In the genomic region with DNA sequence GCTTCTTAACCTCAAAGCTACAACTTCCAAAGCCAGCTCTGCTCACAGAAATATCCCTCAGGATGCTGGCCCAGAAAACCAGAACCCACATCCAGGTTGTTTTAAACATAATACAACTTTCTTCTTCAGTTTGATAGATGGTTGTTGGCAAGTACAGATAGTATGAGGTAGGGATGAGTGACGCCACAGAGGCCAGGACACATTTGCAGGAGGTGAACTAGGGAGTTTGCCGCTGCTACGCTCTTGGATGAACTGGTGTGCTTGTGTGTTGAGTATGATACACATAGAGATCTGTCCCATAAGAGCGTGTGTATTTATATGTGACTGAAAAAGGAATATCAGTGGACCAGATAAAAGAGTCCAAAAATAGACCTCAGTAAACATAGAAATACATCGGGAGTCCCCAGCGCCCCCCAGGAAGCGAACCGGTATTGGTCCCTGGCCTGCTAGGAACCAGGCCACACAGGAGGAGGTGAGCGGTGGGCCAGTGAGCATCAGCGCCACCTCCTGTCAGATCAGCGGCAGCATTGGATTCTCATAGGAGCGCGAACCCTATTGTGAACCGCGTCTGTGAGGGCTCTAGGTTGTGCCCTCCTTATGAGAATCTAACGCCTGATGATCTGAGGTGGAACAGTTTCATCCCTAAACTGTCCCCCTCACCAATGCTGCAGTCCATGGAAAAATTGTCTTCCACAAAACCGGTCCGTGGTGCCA, we compare ENCODE assay signal across 13 cellular contexts.
A peak's percentile ranks its signal among the peaks of the same experiment; 100 is the strongest.
DNase-seq lines count a peak whose midpoint lies in the region; ATAC-seq and TF ChIP-seq lines count a peak whose summit lies in the region.
"Had no signal": no experiment of that assay in that cellular context is flagged by ENCODE, and none has a peak within 500 bp of the region (broad histone marks: within the 10 kb centered on the region; RNA-seq: fewer than 3 reads in every experiment).

No MANE protein-coding gene starts in this region.

- peak overlapping the region in 9 of 11 experiments; percentile 7 to 85 (median 68); a peak in 15 of 22 replicates for H3K4me2 ChIP-seq in BLaER1 treated with 17β-estradiol and CSF1 and Interleukin-3, amounts not matched to agents 10 nM and 100 nM
- H3K4me2 ChIP-seq in GM23338 (no peak overlapping the region), mesendoderm (ENCODE audit: low read length) (no peak overlapping the region), Karpas-422 (ENCODE audit: low read depth, low read length, poor library complexity, severe bottlenecking) (no peak overlapping the region)

- 0 out of 2 replicates have a peak, but pooled peaks cover 3% of the 10 kb centered on the region for H3F3A ChIP-seq in GM23338 (replicated peaks; ENCODE audit: low read depth)

- no peak overlapping the region for H2BK5ac ChIP-seq in mesendoderm (ENCODE audit: low read length)

- peak overlapping the region in 3 of 11 experiments; percentile 15 to 41 (median 25); a peak in 4 of 22 replicates for H3K27ac ChIP-seq in BLaER1 treated with 17β-estradiol and CSF1 and Interleukin-3, amounts not matched to agents 10 nM and 100 nM
- H3K27ac ChIP-seq in GM23338 (ENCODE audit: low read depth), result no peak overlapping the region
- no peak overlapping the region for H3K27ac ChIP-seq in mesendoderm (ENCODE audit: low read depth, low read length)
- H3K27ac ChIP-seq in Karpas-422 (ENCODE audit: low read length), result no peak overlapping the region
- no peak overlapping the region for H3K27ac ChIP-seq in CD4-positive, alpha-beta T cell (ENCODE audit: low read depth, low read length)

- no peak overlapping the region for H2AK5ac ChIP-seq in mesendoderm (ENCODE audit: low read length)

- H3K36me3 ChIP-seq in BLaER1 treated with 17β-estradiol and CSF1 and Interleukin-3, amounts not matched to agents 10 nM and 100 nM, result no peaks in the 10 kb centered on the region
- H3K36me3 ChIP-seq in GM23338 (ENCODE audit: insufficient read depth) (no peaks in the 10 kb centered on the region), mesendoderm (ENCODE audit: control insufficient read depth, insufficient read depth, low read length) (no peaks in the 10 kb centered on the region), Karpas-422 (ENCODE audit: insufficient read depth, low read length) (peaks cover 86% of the 10 kb centered on the region)

- no peak overlapping the region for H2BK120ac ChIP-seq in mesendoderm (ENCODE audit: low read depth, low read length)

- H3K27ac Mint-ChIP-seq in GM23338, result no peak overlapping the region
- H3K27ac Mint-ChIP-seq in CD4-positive, alpha-beta T cell, result no peak overlapping the region
- H3K27ac Mint-ChIP-seq: T-cell had no signal

- TF ChIP-seq CTCF in GM23338 (conservative IDR thresholded peaks at IDR 0.05; ENCODE audit: low read depth in 2 of 2), result peak; percentile 63 to 84
- peak; percentile 33 for TF ChIP-seq CTCF in WI38 (IDR thresholded peaks at IDR 0.05; ENCODE audit: low read depth, low read length)
- TF ChIP-seq CTCF in CD4-positive, alpha-beta T cell (IDR thresholded peaks at IDR 0.05), result no peak

- H3K4me3 Mint-ChIP-seq in GM23338, result no peak overlapping the region
- no peak overlapping the region for H3K4me3 Mint-ChIP-seq in CD4-positive, alpha-beta T cell
- H3K4me3 Mint-ChIP-seq: T-cell had no signal

- H3K56ac ChIP-seq in mesendoderm (ENCODE audit: low read length), result no peak overlapping the region

- POLR2A ChIA-PET in CD4-positive, alpha-beta T cell (lab: Charles Lee), result no interaction called here

- peaks cover 12 to 38% (median 22%) of the 10 kb centered on the region in 10 experiments; a peak in 19 of 20 replicates for H3K4me1 ChIP-seq in BLaER1 treated with 17β-estradiol and CSF1 and Interleukin-3, amounts not matched to agents 10 nM and 100 nM
- H3K4me1 ChIP-seq in GM23338 (ENCODE audit: insufficient read depth) (peaks cover 15% of the 10 kb centered on the region), mesendoderm (ENCODE audit: control insufficient read depth, low read depth, low read length) (no peaks in the 10 kb centered on the region), Karpas-422 (ENCODE audit: low read length) (no peaks in the 10 kb centered on the region)

- H2AFZ ChIP-seq in GM23338 (0 out of 2 replicates have a peak overlapping the region, but pooled peaks have one; percentile 23), Karpas-422 (ENCODE audit: low read length) (no peak overlapping the region)

- no peak overlapping the region for H3K4me3 ChIP-seq in BLaER1 treated with 17β-estradiol and CSF1 and Interleukin-3, amounts not matched to agents 10 nM and 100 nM
- H3K4me3 ChIP-seq in GM23338 (no peak overlapping the region), WI38 (ENCODE audit: low read depth, low read length) (no peak overlapping the region), mesendoderm (ENCODE audit: low read length) (no peak overlapping the region), Karpas-422 (ENCODE audit: low read length) (no peak overlapping the region)

- no peak overlapping the region for H3K4ac ChIP-seq in mesendoderm (ENCODE audit: low read depth, low read length)

- DNase-seq in GM23338 (ENCODE audit: low spot score) (peak; percentile 74), mesendoderm (peak; percentile 53), Karpas-422 (no peak), SIG-M5 treated with dmso at 0.1 percent for 504 hours (lab: John Stamatoyannopoulos, UW; ENCODE audit: unreplicated experiment) (no peak)
- no peak for DNase-seq in CD4-positive, alpha-beta T cell
- DNase-seq: activated T-cell treated with anti-CD3 and anti-CD28 coated beads for 4 hours; central memory CD4-positive, alpha-beta T cell; stimulated activated CD4-positive, alpha-beta T cell treated with anti-CD3 and anti-CD28 coated beads, Interleukin-15, amount 100 ng/mL, for 24 hours; stimulated activated naive CD4-positive, alpha-beta T cell treated with Interleukin-2 at 50 U/mL for 16 hours had no signal

- WGBS in mesendoderm (ENCODE audit: extremely low coverage, insufficient coverage, low lambda C conversion rate), result no CpG with 5 or more reads among the region's 18 CpGs

- H3K9me3 ChIP-seq in BLaER1 treated with 17β-estradiol and CSF1 and Interleukin-3, amounts not matched to agents 10 nM and 100 nM (replicated peaks in 1 of 11), result no peaks in the 10 kb centered on the region
- no peaks in the 10 kb centered on the region for H3K9me3 ChIP-seq in Karpas-422 (ENCODE audit: low read length)
- H3K9me3 ChIP-seq in CD4-positive, alpha-beta T cell (ENCODE audit: control insufficient read depth, low read length), result no peaks in the 10 kb centered on the region

- no peak overlapping the region for H4K8ac ChIP-seq in mesendoderm (ENCODE audit: low read depth, low read length)

- intact Hi-C loops in CD4-positive, alpha-beta T cell (cut with DNase I, micrococcal nuclease), result loop anchor here in 1 of 2 experiments (5.0 kb wide), 1 partner anchor 625 kb away; no protein-coding TSS in a partner anchor

- H3K79me2 ChIP-seq in GM23338 (replicated peaks; ENCODE audit: insufficient read depth) (no peaks in the 10 kb centered on the region), mesendoderm (ENCODE audit: control insufficient read depth, insufficient read depth, low read length) (no peaks in the 10 kb centered on the region), Karpas-422 (ENCODE audit: low read length) (peaks cover 2% of the 10 kb centered on the region)

- peaks cover 10% of the 10 kb centered on the region for H3K27me3 Mint-ChIP-seq in GM23338 (ENCODE audit: insufficient read depth, low read depth, poor library complexity)
- H3K27me3 Mint-ChIP-seq in CD4-positive, alpha-beta T cell, result no peaks in the 10 kb centered on the region

- CTCF ChIA-PET in CD4-positive, alpha-beta T cell (lab: Charles Lee), result interaction anchor here (1.4 kb wide), 1 partner anchor 9 kb away, joined by 7 read pairs; no protein-coding TSS in a partner anchor

- peaks cover 0 to 45% (median 0%) of the 10 kb centered on the region in 11 experiments; a peak in 6 of 22 replicates for H3K27me3 ChIP-seq in BLaER1 treated with 17β-estradiol and CSF1 and Interleukin-3, amounts not matched to agents 10 nM and 100 nM
- H3K27me3 ChIP-seq in GM23338 (ENCODE audit: insufficient read depth) (no peaks in the 10 kb centered on the region), mesendoderm (ENCODE audit: insufficient read depth, low read length, poor library complexity) (no peaks in the 10 kb centered on the region), Karpas-422 (ENCODE audit: low read length) (no peaks in the 10 kb centered on the region)
- no peaks in the 10 kb centered on the region for H3K27me3 ChIP-seq in CD4-positive, alpha-beta T cell (ENCODE audit: control insufficient read depth, insufficient read depth, low read length)

- H3K9me2 ChIP-seq in GM23338 (ENCODE audit: insufficient read depth) (no peaks in the 10 kb centered on the region), Karpas-422 (replicated peaks; ENCODE audit: insufficient read depth, low read length) (no peaks in the 10 kb centered on the region)

- H3K4me1 Mint-ChIP-seq in GM23338, result peaks cover 43% of the 10 kb centered on the region
- no peaks in the 10 kb centered on the region for H3K4me1 Mint-ChIP-seq in CD4-positive, alpha-beta T cell (ENCODE audit: low read depth)

- H3K23ac ChIP-seq in mesendoderm (ENCODE audit: low read length), result no peak overlapping the region

- no peak overlapping the region for H3K18ac ChIP-seq in mesendoderm (ENCODE audit: low read length)

- H3K9me3 Mint-ChIP-seq in GM23338, result peaks cover 5% of the 10 kb centered on the region; the same call in 1 of the 3 replicates
- no peaks in the 10 kb centered on the region for H3K9me3 Mint-ChIP-seq in CD4-positive, alpha-beta T cell
- H3K9me3 Mint-ChIP-seq: T-cell had no signal

- H2BK15ac ChIP-seq in mesendoderm (replicated peaks; ENCODE audit: low read depth), result no peak overlapping the region

- H3K36me3 Mint-ChIP-seq in GM23338 (ENCODE audit: low read depth), result peaks cover 10% of the 10 kb centered on the region
- no peaks in the 10 kb centered on the region for H3K36me3 Mint-ChIP-seq in CD4-positive, alpha-beta T cell (ENCODE audit: low read depth)
- H3K36me3 Mint-ChIP-seq: T-cell had no signal

- H4K20me1 ChIP-seq in BLaER1 treated with 17β-estradiol and CSF1 and Interleukin-3, amounts not matched to agents 10 nM and 100 nM, result peaks cover 0 to 13% (median 0%) of the 10 kb centered on the region in 11 experiments; a peak in 2 of 22 replicates
- H4K20me1 ChIP-seq in GM23338 (replicated peaks; ENCODE audit: insufficient read depth) (no peaks in the 10 kb centered on the region), Karpas-422 (ENCODE audit: insufficient read depth, low read depth, low read length) (peaks cover 4% of the 10 kb centered on the region; the same call in 1 of the 2 replicates)

- H3K9ac ChIP-seq in BLaER1 treated with 17β-estradiol and CSF1 and Interleukin-3, amounts not matched to agents 10 nM and 100 nM, result no peak overlapping the region
- H3K9ac ChIP-seq in mesendoderm (ENCODE audit: low read length) (no peak overlapping the region), Karpas-422 (ENCODE audit: low read length) (no peak overlapping the region)

- H3K79me1 ChIP-seq in mesendoderm (ENCODE audit: low read length), result no peaks in the 10 kb centered on the region

- peak; percentile 63 for ATAC-seq in GM23338
- ATAC-seq in CD4-positive, alpha-beta T cell (ENCODE audit: poor library complexity), result no peak
- no peak for ATAC-seq in HG02970 (IDR thresholded peaks at IDR 0.05; ENCODE audit: low FRiP score, unreplicated experiment)
- ATAC-seq: T-cell had no signal

- H4K5ac ChIP-seq in mesendoderm (ENCODE audit: low read length), result no peak overlapping the region

TF ChIP-seq in GM23338, 12 proteins besides CTCF, POLR2A, EP300 and RAD21 (continues in another document):
- TF ChIP-seq NANOG (IDR thresholded peaks at IDR 0.05; ENCODE audit: borderline replicate concordance) (no peak), EZH2 (IDR thresholded peaks at IDR 0.05; ENCODE audit: low read depth, unreplicated experiment) (no peak)

Comparison
In these comparisons a context has a peak if more than half of its experiments do, and no peak if none do; other contexts are left out.
1. H3K4me2 ChIP-seq: peak in BLaER1 treated with 17β-estradiol and CSF1 and Interleukin-3, amounts not matched to agents 10 nM and 100 nM (9 of 11); none in GM23338 (single experiment), mesendoderm (single experiment) and Karpas-422 (single experiment).
2. DNase-seq: peak in GM23338 (single experiment) and mesendoderm (single experiment); none in Karpas-422 (single experiment), CD4-positive, alpha-beta T cell (0 of 10) and SIG-M5 treated with dmso at 0.1 percent for 504 hours (single experiment).